ENCODE assay signal across 2 cellular contexts in the genomic region with DNA sequence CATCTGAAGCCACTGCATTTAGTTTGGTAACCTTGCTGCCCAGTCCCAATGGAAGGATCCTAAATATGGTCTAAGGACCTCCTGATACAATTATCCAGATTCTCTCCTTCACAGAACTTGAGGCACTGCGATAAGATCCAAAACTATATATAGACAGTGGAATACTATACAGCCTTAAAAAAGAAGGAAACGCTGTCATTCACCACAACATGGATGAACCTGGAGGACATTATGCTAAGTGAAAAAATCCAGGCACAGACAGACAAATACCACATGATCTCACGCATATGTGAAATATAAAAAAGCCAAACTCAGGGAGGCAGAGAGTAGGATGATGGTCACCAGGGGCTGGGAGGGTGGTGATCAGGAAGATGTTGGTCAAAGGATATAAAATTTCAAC.
TF ChIP-seq lines count a peak whose summit lies in the region.

No MANE protein-coding gene starts in this region.

TF ChIP-seq in HEK293, 187 proteins besides CTCF, POLR2A, EP300 and RAD21:
- TF ChIP-seq ZNF146 (tag by site-specific recombination; IDR thresholded peaks at IDR 0.05) (peak; percentile 83), ZNF48 (tag by site-specific recombination; IDR thresholded peaks at IDR 0.05) (no peak)

TF ChIP-seq in K562, 482 proteins besides CTCF, POLR2A, EP300 and RAD21:
- TF ChIP-seq ZNF347 (CRISPR knock-in tag; IDR thresholded peaks at IDR 0.05; ENCODE audit: low read depth) (no peak), BDP1 (IDR thresholded peaks at IDR 0.05; ENCODE audit: insufficient read depth, insufficient read length) (no peak), ZNF146 (CRISPR knock-in tag; IDR thresholded peaks at IDR 0.05; ENCODE audit: unreplicated experiment) (peak; percentile 93), BCOR (IDR thresholded peaks at IDR 0.05) (peak; percentile 39; the same call in 1 of the 2 replicates), NFIC (IDR thresholded peaks at IDR 0.05) (no peak), ZNF12 (CRISPR knock-in tag; IDR thresholded peaks at IDR 0.05) (no peak), ZNF23 (CRISPR knock-in tag; IDR thresholded peaks at IDR 0.05) (no peak), RBM39 (optimal IDR thresholded peaks at IDR 0.05; ENCODE audit: low read depth, low read length) (no peak), JUNB (CRISPR knock-in tag; conservative IDR thresholded peaks at IDR 0.05) (no peak), BRD9 (IDR thresholded peaks at IDR 0.05; ENCODE audit: low read depth, partially characterized antibody) (no peak), DNMT1 (IDR thresholded peaks at IDR 0.05) (no peak), ZNF644 (tag; IDR thresholded peaks at IDR 0.05; ENCODE audit: low read depth) (no peak), RBM25 (IDR thresholded peaks at IDR 0.05; ENCODE audit: low read depth, low read length, severe bottlenecking) (peak; percentile 48), PTTG1 (tag; IDR thresholded peaks at IDR 0.05; ENCODE audit: low read depth) (no peak)
- TF ChIP-seq, protein P1, sequence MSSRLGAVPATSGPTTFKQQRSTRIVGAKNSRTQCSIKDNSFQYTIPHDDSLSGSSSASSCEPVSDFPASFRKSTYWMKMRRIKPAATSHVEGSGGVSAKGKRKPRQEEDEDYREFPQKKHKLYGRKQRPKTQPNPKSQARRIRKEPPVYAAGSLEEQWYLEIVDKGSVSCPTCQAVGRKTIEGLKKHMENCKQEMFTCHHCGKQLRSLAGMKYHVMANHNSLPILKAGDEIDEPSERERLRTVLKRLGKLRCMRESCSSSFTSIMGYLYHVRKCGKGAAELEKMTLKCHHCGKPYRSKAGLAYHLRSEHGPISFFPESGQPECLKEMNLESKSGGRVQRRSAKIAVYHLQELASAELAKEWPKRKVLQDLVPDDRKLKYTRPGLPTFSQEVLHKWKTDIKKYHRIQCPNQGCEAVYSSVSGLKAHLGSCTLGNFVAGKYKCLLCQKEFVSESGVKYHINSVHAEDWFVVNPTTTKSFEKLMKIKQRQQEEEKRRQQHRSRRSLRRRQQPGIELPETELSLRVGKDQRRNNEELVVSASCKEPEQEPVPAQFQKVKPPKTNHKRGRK (tag; IDR thresholded peaks at IDR 0.05) = no peak
- TF ChIP-seq, protein P2, sequence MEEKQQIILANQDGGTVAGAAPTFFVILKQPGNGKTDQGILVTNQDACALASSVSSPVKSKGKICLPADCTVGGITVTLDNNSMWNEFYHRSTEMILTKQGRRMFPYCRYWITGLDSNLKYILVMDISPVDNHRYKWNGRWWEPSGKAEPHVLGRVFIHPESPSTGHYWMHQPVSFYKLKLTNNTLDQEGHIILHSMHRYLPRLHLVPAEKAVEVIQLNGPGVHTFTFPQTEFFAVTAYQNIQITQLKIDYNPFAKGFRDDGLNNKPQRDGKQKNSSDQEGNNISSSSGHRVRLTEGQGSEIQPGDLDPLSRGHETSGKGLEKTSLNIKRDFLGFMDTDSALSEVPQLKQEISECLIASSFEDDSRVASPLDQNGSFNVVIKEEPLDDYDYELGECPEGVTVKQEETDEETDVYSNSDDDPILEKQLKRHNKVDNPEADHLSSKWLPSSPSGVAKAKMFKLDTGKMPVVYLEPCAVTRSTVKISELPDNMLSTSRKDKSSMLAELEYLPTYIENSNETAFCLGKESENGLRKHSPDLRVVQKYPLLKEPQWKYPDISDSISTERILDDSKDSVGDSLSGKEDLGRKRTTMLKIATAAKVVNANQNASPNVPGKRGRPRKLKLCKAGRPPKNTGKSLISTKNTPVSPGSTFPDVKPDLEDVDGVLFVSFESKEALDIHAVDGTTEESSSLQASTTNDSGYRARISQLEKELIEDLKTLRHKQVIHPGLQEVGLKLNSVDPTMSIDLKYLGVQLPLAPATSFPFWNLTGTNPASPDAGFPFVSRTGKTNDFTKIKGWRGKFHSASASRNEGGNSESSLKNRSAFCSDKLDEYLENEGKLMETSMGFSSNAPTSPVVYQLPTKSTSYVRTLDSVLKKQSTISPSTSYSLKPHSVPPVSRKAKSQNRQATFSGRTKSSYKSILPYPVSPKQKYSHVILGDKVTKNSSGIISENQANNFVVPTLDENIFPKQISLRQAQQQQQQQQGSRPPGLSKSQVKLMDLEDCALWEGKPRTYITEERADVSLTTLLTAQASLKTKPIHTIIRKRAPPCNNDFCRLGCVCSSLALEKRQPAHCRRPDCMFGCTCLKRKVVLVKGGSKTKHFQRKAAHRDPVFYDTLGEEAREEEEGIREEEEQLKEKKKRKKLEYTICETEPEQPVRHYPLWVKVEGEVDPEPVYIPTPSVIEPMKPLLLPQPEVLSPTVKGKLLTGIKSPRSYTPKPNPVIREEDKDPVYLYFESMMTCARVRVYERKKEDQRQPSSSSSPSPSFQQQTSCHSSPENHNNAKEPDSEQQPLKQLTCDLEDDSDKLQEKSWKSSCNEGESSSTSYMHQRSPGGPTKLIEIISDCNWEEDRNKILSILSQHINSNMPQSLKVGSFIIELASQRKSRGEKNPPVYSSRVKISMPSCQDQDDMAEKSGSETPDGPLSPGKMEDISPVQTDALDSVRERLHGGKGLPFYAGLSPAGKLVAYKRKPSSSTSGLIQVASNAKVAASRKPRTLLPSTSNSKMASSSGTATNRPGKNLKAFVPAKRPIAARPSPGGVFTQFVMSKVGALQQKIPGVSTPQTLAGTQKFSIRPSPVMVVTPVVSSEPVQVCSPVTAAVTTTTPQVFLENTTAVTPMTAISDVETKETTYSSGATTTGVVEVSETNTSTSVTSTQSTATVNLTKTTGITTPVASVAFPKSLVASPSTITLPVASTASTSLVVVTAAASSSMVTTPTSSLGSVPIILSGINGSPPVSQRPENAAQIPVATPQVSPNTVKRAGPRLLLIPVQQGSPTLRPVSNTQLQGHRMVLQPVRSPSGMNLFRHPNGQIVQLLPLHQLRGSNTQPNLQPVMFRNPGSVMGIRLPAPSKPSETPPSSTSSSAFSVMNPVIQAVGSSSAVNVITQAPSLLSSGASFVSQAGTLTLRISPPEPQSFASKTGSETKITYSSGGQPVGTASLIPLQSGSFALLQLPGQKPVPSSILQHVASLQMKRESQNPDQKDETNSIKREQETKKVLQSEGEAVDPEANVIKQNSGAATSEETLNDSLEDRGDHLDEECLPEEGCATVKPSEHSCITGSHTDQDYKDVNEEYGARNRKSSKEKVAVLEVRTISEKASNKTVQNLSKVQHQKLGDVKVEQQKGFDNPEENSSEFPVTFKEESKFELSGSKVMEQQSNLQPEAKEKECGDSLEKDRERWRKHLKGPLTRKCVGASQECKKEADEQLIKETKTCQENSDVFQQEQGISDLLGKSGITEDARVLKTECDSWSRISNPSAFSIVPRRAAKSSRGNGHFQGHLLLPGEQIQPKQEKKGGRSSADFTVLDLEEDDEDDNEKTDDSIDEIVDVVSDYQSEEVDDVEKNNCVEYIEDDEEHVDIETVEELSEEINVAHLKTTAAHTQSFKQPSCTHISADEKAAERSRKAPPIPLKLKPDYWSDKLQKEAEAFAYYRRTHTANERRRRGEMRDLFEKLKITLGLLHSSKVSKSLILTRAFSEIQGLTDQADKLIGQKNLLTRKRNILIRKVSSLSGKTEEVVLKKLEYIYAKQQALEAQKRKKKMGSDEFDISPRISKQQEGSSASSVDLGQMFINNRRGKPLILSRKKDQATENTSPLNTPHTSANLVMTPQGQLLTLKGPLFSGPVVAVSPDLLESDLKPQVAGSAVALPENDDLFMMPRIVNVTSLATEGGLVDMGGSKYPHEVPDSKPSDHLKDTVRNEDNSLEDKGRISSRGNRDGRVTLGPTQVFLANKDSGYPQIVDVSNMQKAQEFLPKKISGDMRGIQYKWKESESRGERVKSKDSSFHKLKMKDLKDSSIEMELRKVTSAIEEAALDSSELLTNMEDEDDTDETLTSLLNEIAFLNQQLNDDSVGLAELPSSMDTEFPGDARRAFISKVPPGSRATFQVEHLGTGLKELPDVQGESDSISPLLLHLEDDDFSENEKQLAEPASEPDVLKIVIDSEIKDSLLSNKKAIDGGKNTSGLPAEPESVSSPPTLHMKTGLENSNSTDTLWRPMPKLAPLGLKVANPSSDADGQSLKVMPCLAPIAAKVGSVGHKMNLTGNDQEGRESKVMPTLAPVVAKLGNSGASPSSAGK (IDR thresholded peaks at IDR 0.05) = no peak
- TF ChIP-seq, protein P3, sequence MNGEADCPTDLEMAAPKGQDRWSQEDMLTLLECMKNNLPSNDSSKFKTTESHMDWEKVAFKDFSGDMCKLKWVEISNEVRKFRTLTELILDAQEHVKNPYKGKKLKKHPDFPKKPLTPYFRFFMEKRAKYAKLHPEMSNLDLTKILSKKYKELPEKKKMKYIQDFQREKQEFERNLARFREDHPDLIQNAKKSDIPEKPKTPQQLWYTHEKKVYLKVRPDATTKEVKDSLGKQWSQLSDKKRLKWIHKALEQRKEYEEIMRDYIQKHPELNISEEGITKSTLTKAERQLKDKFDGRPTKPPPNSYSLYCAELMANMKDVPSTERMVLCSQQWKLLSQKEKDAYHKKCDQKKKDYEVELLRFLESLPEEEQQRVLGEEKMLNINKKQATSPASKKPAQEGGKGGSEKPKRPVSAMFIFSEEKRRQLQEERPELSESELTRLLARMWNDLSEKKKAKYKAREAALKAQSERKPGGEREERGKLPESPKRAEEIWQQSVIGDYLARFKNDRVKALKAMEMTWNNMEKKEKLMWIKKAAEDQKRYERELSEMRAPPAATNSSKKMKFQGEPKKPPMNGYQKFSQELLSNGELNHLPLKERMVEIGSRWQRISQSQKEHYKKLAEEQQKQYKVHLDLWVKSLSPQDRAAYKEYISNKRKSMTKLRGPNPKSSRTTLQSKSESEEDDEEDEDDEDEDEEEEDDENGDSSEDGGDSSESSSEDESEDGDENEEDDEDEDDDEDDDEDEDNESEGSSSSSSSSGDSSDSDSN (IDR thresholded peaks at IDR 0.05; ENCODE audit: borderline replicate concordance in 1 of 2, low read depth in 2 of 2, low read length in 2 of 2) = no peak
TF ChIP-seq in K562: peak in this region for 3.
